Comparison of ENCODE assay signal across 1 cellular context in the genomic region with DNA sequence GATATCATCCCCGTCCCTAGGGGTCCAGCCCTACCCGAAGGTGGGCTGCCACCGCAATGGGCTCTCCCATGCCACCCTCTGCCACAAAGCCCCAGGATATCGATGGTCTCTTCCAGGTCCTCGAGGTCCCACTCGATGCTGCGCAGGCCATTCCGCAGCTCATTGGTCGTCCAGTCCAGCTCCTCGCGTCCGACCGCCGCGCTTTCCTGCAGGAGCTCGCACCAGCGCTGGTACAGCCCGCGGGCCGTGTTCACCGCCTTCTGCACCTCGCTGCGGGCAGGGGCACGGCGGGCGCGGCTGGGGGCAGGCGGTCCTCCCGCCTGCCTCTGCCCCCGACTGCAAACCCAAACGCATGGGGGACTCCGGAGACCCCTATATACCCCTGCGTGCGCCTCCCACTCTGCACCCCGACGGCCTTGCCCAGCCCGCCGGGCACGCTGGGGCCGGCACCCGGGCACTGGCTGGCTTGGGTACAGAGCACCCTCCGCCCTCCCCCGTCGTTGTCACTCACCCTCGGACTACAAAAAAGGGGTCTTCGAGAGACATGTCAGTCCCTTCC.
TF ChIP-seq lines count a peak whose summit lies in the region.

No MANE protein-coding gene starts in this region.

TF ChIP-seq in HepG2, 621 proteins besides CTCF, POLR2A, EP300 and RAD21 (continues in another document):
- TF ChIP-seq FOSL2 (CRISPR knock-in tag; IDR thresholded peaks at IDR 0.05) (no peak), MEIS2 (CRISPR knock-in tag; IDR thresholded peaks at IDR 0.05) (peak; percentile 26; the same call in 1 of the 2 replicates), ZFP1 (CRISPR knock-in tag; IDR thresholded peaks at IDR 0.05) (no peak), ZNF605 (CRISPR knock-in tag; IDR thresholded peaks at IDR 0.05) (no peak), NFIC (IDR thresholded peaks at IDR 0.05; ENCODE audit: low read length) (no peak), ZNF777 (CRISPR knock-in tag; IDR thresholded peaks at IDR 0.05) (peak; percentile 94), ZBTB1 (CRISPR knock-in tag; IDR thresholded peaks at IDR 0.05; ENCODE audit: borderline replicate concordance) (no peak), JUND (CRISPR knock-in tag; IDR thresholded peaks at IDR 0.05) (0 out of 2 replicates have a peak, but pooled peaks have one; percentile 27), REL (CRISPR knock-in tag; conservative IDR thresholded peaks at IDR 0.05) (0 out of 2 replicates have a peak, but pooled peaks have one; percentile 25), ZNF253 (CRISPR knock-in tag; IDR thresholded peaks at IDR 0.05; ENCODE audit: borderline replicate concordance) (no peak), CBFB (CRISPR knock-in tag; IDR thresholded peaks at IDR 0.05) (no peak), ISX (CRISPR knock-in tag; conservative IDR thresholded peaks at IDR 0.05) (0 out of 2 replicates have a peak, but pooled peaks have one; percentile 39), PITX1 (CRISPR knock-in tag; IDR thresholded peaks at IDR 0.05) (no peak), RBFOX2 (IDR thresholded peaks at IDR 0.05; ENCODE audit: low read depth, low read length) (peak; percentile 69), TRIM24 (CRISPR knock-in tag; IDR thresholded peaks at IDR 0.05) (no peak), SRY (CRISPR knock-in tag; IDR thresholded peaks at IDR 0.05) (no peak; the same call in 1 of the 2 replicates), NFIB (CRISPR knock-in tag; IDR thresholded peaks at IDR 0.05; ENCODE audit: borderline replicate concordance) (no peak), SALL2 (CRISPR knock-in tag; IDR thresholded peaks at IDR 0.05) (no peak), ZBTB38 (CRISPR knock-in tag; IDR thresholded peaks at IDR 0.05) (no peak; the same call in 1 of the 2 replicates), SNAPC2 (CRISPR knock-in tag; IDR thresholded peaks at IDR 0.05) (no peak), DMAP1 (CRISPR knock-in tag; IDR thresholded peaks at IDR 0.05) (no peak), RXRB (CRISPR knock-in tag; IDR thresholded peaks at IDR 0.05; ENCODE audit: borderline replicate concordance) (no peak), YEATS2 (CRISPR knock-in tag; IDR thresholded peaks at IDR 0.05; ENCODE audit: borderline replicate concordance) (no peak), KLF12 (CRISPR knock-in tag; IDR thresholded peaks at IDR 0.05; ENCODE audit: borderline replicate concordance) (no peak; the same call in 1 of the 2 replicates), ZFP36L1 (CRISPR knock-in tag; IDR thresholded peaks at IDR 0.05) (no peak), YEATS4 (CRISPR knock-in tag; IDR thresholded peaks at IDR 0.05; ENCODE audit: borderline replicate concordance) (no peak), ZNF251 (CRISPR knock-in tag; IDR thresholded peaks at IDR 0.05) (no peak), ZNF383 (CRISPR knock-in tag; IDR thresholded peaks at IDR 0.05; ENCODE audit: borderline replicate concordance) (no peak), POLR2AphosphoS5 (IDR thresholded peaks at IDR 0.05; ENCODE audit: low read depth, low read length) (no peak), MEF2D (CRISPR knock-in tag; IDR thresholded peaks at IDR 0.05) (no peak), MED1 (CRISPR knock-in tag; IDR thresholded peaks at IDR 0.05) (no peak), ZNF749 (CRISPR knock-in tag; IDR thresholded peaks at IDR 0.05; ENCODE audit: borderline replicate concordance) (no peak), ZNF773 (CRISPR knock-in tag; IDR thresholded peaks at IDR 0.05; ENCODE audit: borderline replicate concordance) (peak; percentile 33; the same call in 1 of the 2 replicates), HES4 (CRISPR knock-in tag; IDR thresholded peaks at IDR 0.05; ENCODE audit: borderline replicate concordance) (peak; percentile 67; the same call in 1 of the 2 replicates)
- TF ChIP-seq, protein P1, sequence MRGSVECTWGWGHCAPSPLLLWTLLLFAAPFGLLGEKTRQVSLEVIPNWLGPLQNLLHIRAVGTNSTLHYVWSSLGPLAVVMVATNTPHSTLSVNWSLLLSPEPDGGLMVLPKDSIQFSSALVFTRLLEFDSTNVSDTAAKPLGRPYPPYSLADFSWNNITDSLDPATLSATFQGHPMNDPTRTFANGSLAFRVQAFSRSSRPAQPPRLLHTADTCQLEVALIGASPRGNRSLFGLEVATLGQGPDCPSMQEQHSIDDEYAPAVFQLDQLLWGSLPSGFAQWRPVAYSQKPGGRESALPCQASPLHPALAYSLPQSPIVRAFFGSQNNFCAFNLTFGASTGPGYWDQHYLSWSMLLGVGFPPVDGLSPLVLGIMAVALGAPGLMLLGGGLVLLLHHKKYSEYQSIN (CRISPR knock-in tag; IDR thresholded peaks at IDR 0.05; ENCODE audit: borderline replicate concordance) = no peak
- TF ChIP-seq, protein P2, sequence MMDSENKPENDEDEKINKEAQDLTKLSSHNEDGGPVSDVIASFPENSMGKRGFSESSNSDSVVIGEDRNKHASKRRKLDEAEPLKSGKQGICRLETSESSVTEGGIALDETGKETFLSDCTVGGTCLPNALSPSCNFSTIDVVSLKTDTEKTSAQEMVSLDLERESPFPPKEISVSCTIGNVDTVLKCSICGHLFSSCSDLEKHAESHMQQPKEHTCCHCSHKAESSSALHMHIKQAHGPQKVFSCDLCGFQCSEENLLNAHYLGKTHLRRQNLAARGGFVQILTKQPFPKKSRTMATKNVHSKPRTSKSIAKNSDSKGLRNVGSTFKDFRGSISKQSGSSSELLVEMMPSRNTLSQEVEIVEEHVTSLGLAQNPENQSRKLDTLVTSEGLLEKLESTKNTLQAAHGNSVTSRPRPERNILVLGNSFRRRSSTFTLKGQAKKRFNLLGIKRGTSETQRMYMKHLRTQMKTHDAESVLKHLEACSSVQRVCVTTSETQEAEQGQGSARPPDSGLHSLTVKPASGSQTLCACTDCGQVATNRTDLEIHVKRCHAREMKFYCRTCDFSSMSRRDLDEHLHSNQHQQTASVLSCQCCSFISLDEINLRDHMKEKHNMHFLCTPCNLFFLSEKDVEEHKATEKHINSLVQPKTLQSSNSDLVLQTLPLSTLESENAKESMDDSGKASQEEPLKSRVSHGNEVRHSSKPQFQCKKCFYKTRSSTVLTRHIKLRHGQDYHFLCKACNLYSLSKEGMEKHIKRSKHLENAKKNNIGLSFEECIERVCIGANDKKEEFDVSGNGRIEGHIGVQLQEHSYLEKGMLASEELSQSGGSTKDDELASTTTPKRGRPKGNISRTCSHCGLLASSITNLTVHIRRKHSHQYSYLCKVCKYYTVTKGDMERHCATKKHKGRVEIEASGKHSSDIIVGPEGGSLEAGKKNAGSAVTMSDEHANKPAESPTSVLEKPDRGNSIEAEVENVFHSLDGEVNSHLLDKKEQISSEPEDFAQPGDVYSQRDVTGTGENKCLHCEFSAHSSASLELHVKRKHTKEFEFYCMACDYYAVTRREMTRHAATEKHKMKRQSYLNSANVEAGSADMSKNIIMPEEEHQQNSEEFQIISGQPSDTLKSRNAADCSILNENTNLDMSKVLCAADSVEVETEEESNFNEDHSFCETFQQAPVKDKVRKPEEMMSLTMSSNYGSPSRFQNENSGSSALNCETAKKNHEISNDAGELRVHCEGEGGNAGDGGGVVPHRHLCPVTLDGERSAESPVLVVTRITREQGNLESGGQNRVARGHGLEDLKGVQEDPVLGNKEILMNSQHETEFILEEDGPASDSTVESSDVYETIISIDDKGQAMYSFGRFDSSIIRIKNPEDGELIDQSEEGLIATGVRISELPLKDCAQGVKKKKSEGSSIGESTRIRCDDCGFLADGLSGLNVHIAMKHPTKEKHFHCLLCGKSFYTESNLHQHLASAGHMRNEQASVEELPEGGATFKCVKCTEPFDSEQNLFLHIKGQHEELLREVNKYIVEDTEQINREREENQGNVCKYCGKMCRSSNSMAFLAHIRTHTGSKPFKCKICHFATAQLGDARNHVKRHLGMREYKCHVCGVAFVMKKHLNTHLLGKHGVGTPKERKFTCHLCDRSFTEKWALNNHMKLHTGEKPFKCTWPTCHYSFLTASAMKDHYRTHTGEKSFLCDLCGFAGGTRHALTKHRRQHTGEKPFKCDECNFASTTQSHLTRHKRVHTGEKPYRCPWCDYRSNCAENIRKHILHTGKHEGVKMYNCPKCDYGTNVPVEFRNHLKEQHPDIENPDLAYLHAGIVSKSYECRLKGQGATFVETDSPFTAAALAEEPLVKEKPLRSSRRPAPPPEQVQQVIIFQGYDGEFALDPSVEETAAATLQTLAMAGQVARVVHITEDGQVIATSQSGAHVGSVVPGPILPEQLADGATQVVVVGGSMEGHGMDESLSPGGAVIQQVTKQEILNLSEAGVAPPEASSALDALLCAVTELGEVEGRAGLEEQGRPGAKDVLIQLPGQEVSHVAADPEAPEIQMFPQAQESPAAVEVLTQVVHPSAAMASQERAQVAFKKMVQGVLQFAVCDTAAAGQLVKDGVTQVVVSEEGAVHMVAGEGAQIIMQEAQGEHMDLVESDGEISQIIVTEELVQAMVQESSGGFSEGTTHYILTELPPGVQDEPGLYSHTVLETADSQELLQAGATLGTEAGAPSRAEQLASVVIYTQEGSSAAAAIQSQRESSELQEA (CRISPR knock-in tag; IDR thresholded peaks at IDR 0.05; ENCODE audit: not compliant biosample characterization) = peak; percentile 64
- TF ChIP-seq, protein P3, sequence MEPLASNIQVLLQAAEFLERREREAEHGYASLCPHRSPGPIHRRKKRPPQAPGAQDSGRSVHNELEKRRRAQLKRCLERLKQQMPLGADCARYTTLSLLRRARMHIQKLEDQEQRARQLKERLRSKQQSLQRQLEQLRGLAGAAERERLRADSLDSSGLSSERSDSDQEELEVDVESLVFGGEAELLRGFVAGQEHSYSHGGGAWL (CRISPR knock-in tag; IDR thresholded peaks at IDR 0.05) = no peak
- TF ChIP-seq, protein P4, sequence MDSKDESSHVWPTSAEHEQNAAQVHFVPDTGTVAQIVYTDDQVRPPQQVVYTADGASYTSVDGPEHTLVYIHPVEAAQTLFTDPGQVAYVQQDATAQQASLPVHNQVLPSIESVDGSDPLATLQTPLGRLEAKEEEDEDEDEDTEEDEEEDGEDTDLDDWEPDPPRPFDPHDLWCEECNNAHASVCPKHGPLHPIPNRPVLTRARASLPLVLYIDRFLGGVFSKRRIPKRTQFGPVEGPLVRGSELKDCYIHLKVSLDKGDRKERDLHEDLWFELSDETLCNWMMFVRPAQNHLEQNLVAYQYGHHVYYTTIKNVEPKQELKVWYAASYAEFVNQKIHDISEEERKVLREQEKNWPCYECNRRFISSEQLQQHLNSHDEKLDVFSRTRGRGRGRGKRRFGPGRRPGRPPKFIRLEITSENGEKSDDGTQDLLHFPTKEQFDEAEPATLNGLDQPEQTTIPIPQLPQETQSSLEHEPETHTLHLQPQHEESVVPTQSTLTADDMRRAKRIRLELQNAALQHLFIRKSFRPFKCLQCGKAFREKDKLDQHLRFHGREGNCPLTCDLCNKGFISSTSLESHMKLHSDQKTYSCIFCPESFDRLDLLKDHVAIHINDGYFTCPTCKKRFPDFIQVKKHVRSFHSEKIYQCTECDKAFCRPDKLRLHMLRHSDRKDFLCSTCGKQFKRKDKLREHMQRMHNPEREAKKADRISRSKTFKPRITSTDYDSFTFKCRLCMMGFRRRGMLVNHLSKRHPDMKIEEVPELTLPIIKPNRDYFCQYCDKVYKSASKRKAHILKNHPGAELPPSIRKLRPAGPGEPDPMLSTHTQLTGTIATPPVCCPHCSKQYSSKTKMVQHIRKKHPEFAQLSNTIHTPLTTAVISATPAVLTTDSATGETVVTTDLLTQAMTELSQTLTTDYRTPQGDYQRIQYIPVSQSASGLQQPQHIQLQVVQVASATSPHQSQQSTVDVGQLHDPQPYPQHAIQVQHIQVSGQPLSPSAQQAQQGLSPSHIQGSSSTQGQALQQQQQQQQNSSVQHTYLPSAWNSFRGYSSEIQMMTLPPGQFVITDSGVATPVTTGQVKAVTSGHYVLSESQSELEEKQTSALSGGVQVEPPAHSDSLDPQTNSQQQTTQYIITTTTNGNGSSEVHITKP (CRISPR knock-in tag; IDR thresholded peaks at IDR 0.05; ENCODE audit: low read depth) = peak; percentile 93
- TF ChIP-seq, protein P5, sequence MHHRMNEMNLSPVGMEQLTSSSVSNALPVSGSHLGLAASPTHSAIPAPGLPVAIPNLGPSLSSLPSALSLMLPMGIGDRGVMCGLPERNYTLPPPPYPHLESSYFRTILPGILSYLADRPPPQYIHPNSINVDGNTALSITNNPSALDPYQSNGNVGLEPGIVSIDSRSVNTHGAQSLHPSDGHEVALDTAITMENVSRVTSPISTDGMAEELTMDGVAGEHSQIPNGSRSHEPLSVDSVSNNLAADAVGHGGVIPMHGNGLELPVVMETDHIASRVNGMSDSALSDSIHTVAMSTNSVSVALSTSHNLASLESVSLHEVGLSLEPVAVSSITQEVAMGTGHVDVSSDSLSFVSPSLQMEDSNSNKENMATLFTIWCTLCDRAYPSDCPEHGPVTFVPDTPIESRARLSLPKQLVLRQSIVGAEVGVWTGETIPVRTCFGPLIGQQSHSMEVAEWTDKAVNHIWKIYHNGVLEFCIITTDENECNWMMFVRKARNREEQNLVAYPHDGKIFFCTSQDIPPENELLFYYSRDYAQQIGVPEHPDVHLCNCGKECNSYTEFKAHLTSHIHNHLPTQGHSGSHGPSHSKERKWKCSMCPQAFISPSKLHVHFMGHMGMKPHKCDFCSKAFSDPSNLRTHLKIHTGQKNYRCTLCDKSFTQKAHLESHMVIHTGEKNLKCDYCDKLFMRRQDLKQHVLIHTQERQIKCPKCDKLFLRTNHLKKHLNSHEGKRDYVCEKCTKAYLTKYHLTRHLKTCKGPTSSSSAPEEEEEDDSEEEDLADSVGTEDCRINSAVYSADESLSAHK (CRISPR knock-in tag; IDR thresholded peaks at IDR 0.05; ENCODE audit: borderline replicate concordance) = no peak
- TF ChIP-seq, protein P6, sequence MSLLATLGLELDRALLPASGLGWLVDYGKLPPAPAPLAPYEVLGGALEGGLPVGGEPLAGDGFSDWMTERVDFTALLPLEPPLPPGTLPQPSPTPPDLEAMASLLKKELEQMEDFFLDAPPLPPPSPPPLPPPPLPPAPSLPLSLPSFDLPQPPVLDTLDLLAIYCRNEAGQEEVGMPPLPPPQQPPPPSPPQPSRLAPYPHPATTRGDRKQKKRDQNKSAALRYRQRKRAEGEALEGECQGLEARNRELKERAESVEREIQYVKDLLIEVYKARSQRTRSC (CRISPR knock-in tag; IDR thresholded peaks at IDR 0.05; ENCODE audit: low read depth) = no peak
- TF ChIP-seq, protein P7, sequence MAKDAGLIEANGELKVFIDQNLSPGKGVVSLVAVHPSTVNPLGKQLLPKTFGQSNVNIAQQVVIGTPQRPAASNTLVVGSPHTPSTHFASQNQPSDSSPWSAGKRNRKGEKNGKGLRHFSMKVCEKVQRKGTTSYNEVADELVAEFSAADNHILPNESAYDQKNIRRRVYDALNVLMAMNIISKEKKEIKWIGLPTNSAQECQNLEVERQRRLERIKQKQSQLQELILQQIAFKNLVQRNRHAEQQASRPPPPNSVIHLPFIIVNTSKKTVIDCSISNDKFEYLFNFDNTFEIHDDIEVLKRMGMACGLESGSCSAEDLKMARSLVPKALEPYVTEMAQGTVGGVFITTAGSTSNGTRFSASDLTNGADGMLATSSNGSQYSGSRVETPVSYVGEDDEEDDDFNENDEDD (CRISPR knock-in tag; IDR thresholded peaks at IDR 0.05; ENCODE audit: borderline replicate concordance) = no peak; the same call in 1 of the 2 replicates
- TF ChIP-seq, protein P8, sequence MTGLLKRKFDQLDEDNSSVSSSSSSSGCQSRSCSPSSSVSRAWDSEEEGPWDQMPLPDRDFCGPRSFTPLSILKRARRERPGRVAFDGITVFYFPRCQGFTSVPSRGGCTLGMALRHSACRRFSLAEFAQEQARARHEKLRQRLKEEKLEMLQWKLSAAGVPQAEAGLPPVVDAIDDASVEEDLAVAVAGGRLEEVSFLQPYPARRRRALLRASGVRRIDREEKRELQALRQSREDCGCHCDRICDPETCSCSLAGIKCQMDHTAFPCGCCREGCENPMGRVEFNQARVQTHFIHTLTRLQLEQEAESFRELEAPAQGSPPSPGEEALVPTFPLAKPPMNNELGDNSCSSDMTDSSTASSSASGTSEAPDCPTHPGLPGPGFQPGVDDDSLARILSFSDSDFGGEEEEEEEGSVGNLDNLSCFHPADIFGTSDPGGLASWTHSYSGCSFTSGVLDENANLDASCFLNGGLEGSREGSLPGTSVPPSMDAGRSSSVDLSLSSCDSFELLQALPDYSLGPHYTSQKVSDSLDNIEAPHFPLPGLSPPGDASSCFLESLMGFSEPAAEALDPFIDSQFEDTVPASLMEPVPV (CRISPR knock-in tag; IDR thresholded peaks at IDR 0.05) = no peak
